In the genomic region with DNA sequence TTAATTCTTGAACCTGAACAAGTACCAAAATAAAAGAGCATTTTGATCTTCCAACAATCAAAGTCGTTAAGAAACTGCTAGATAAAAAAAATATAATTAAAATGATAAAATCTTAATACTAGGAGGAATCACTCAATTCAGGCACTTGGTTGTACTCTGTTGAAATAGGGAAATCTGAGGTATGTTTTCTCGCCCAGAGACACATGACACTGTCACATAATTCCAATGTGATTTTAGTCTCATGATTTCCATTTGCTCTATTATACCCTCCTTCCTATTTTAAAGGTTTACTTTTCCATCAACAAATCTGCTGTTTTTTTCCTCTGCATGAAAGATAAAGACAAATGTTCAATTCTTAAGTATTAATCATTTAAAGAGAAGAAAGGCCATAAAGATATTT, we compare ENCODE assay signal across 16 cellular contexts.
DNase-seq lines count a peak whose midpoint lies in the region; ATAC-seq and TF ChIP-seq lines count a peak whose summit lies in the region.
"Had no signal": no experiment of that assay in that cellular context is flagged by ENCODE, and none has a peak within 500 bp of the region (broad histone marks: within the 10 kb centered on the region; RNA-seq: fewer than 3 reads in every experiment).

No MANE protein-coding gene starts in this region.

- TF ChIP-seq CTCF in SK-N-SH (IDR thresholded peaks at IDR 0.05), result no peak
- no peak for TF ChIP-seq CTCF in Caco-2 (IDR thresholded peaks at IDR 0.05; ENCODE audit: insufficient read depth in 1 of 2, low read depth in 1 of 2, low read length in 1 of 2, severe bottlenecking in 1 of 2, unreplicated experiment in 1 of 2)
- no peak for TF ChIP-seq CTCF in BE2C (IDR thresholded peaks at IDR 0.05; ENCODE audit: low read depth, low read length)
- no peak for TF ChIP-seq CTCF in stomach (IDR thresholded peaks at IDR 0.05)

- H3K4me3 Mint-ChIP-seq in activated T-cell treated with anti-CD3 and anti-CD28 coated beads, Interleukin-2, amount 50 U/mL, for 24 hours, result no peak overlapping the region
- no peak overlapping the region for H3K4me3 Mint-ChIP-seq in central memory CD8-positive, alpha-beta T cell
- no peak overlapping the region for H3K4me3 Mint-ChIP-seq in naive thymus-derived CD4-positive, alpha-beta T cell
- no peak overlapping the region for H3K4me3 Mint-ChIP-seq in Caco-2 (ENCODE audit: unreplicated experiment)
- H3K4me3 Mint-ChIP-seq: IgD-negative memory B cell had no signal

- no TSS peak for BruUV-seq in Caco-2 (replicated peaks; lab: Mats Ljungman, UMichigan)

- H3K36me3 ChIP-seq in SK-N-SH (replicated peaks in 1 of 2; ENCODE audit: control insufficient read depth in 1 of 2, insufficient read depth in 2 of 2, low read length in 1 of 2) (peaks cover 37 to 65% of the 10 kb centered on the region in 2 experiments), Caco-2 (ENCODE audit: control insufficient read depth, insufficient read depth, low read length) (no peaks in the 10 kb centered on the region), BE2C (no peaks in the 10 kb centered on the region), stomach (peaks cover 5 to 45% (median 30%) of the 10 kb centered on the region in 4 donors)
- H3K36me3 ChIP-seq in naive thymus-derived CD4-positive, alpha-beta T cell (ENCODE audit: control insufficient read depth in 2 of 3, insufficient read depth in 3 of 3, low read length in 3 of 3), result peaks cover 6 to 27% (median 10%) of the 10 kb centered on the region in 3 experiments

- CTCF ChIA-PET in SK-N-SH (lab: Yijun Ruan, JAX), result no interaction called here
- CTCF ChIA-PET in naive thymus-derived CD4-positive, alpha-beta T cell (lab: Charles Lee), result no interaction called here
- CTCF ChIA-PET in Caco-2 (lab: Charles Lee), result no interaction called here

- H3K9me3 Mint-ChIP-seq in activated T-cell treated with anti-CD3 and anti-CD28 coated beads, Interleukin-2, amount 50 U/mL, for 24 hours, result no peaks in the 10 kb centered on the region
- no peaks in the 10 kb centered on the region for H3K9me3 Mint-ChIP-seq in central memory CD8-positive, alpha-beta T cell
- H3K9me3 Mint-ChIP-seq in naive thymus-derived CD4-positive, alpha-beta T cell, result no peaks in the 10 kb centered on the region
- H3K9me3 Mint-ChIP-seq in Caco-2 (ENCODE audit: unreplicated experiment), result no peaks in the 10 kb centered on the region

- H3K27ac ChIP-seq in SK-N-SH (ENCODE audit: low read depth in 2 of 2, low read length in 1 of 2), result no peak overlapping the region
- H3K27ac ChIP-seq in naive thymus-derived CD4-positive, alpha-beta T cell (ENCODE audit: low read depth, low read length), result no peak overlapping the region
- no peak overlapping the region for H3K27ac ChIP-seq in stomach
- H3K27ac ChIP-seq: 22Rv1, BLaER1, GM23248 had no signal

- peak overlapping the region; percentile 9 for H3K27ac Mint-ChIP-seq in activated T-cell treated with anti-CD3 and anti-CD28 coated beads, Interleukin-2, amount 50 U/mL, for 24 hours
- H3K27ac Mint-ChIP-seq in central memory CD8-positive, alpha-beta T cell (ENCODE audit: low read depth), result peak overlapping the region; percentile 72
- H3K27ac Mint-ChIP-seq in naive thymus-derived CD4-positive, alpha-beta T cell, result peak overlapping the region in 8 of 9 donors; percentile 1 to 79 (median 58)
- H3K27ac Mint-ChIP-seq in Caco-2 (ENCODE audit: unreplicated experiment), result no peak overlapping the region
- H3K27ac Mint-ChIP-seq: IgD-negative memory B cell had no signal

- H3K27me3 ChIP-seq in SK-N-SH (ENCODE audit: insufficient read depth) (no peaks in the 10 kb centered on the region), Caco-2 (replicated peaks; ENCODE audit: control insufficient read depth, insufficient read depth, low read length) (no peaks in the 10 kb centered on the region), BE2C (no peaks in the 10 kb centered on the region), stomach (no peaks in the 10 kb centered on the region)
- H3K27me3 ChIP-seq in naive thymus-derived CD4-positive, alpha-beta T cell (ENCODE audit: control insufficient read depth in 2 of 2, insufficient read depth in 2 of 2, low read length in 2 of 2), result no peaks in the 10 kb centered on the region
- H3K27me3 ChIP-seq: BLaER1 had no signal

- peaks cover 22% of the 10 kb centered on the region for H3K4me1 Mint-ChIP-seq in activated T-cell treated with anti-CD3 and anti-CD28 coated beads, Interleukin-2, amount 50 U/mL, for 24 hours (ENCODE audit: low read depth)
- peaks cover 13% of the 10 kb centered on the region for H3K4me1 Mint-ChIP-seq in central memory CD8-positive, alpha-beta T cell
- peaks cover 7 to 34% (median 19%) of the 10 kb centered on the region in 7 donors for H3K4me1 Mint-ChIP-seq in naive thymus-derived CD4-positive, alpha-beta T cell
- no peaks in the 10 kb centered on the region for H3K4me1 Mint-ChIP-seq in Caco-2 (ENCODE audit: low read depth, unreplicated experiment)

- ATAC-seq in central memory CD8-positive, alpha-beta T cell (replicated peaks; ENCODE audit: extremely low read depth, poor library complexity, severe bottlenecking), result no peak
- ATAC-seq in naive thymus-derived CD4-positive, alpha-beta T cell, result no peak

- no peaks in the 10 kb centered on the region for H3K27me3 Mint-ChIP-seq in activated T-cell treated with anti-CD3 and anti-CD28 coated beads, Interleukin-2, amount 50 U/mL, for 24 hours
- H3K27me3 Mint-ChIP-seq in central memory CD8-positive, alpha-beta T cell, result no peaks in the 10 kb centered on the region
- no peaks in the 10 kb centered on the region for H3K27me3 Mint-ChIP-seq in naive thymus-derived CD4-positive, alpha-beta T cell
- no peaks in the 10 kb centered on the region for H3K27me3 Mint-ChIP-seq in Caco-2 (ENCODE audit: insufficient read depth, unreplicated experiment)
- H3K27me3 Mint-ChIP-seq: IgD-negative memory B cell had no signal

- 62% methylated on average over 2 of the region's 2 CpGs for WGBS in SK-N-SH (ENCODE audit: low lambda C conversion rate)
- WGBS in stomach, 5 donors, result 77 to 85% (median 81%) methylated on average over 2 of the region's 2 CpGs

- no peak overlapping the region for H3K4me2 ChIP-seq in SK-N-SH
- H3K4me2 ChIP-seq: BLaER1 had no signal

- TF ChIP-seq EP300 in SK-N-SH (IDR thresholded peaks at IDR 0.05; ENCODE audit: borderline replicate concordance in 1 of 2, low read depth in 1 of 2, low read length in 1 of 2) (no peak), stomach (IDR thresholded peaks at IDR 0.05) (no peak)

- H3K36me3 Mint-ChIP-seq in activated T-cell treated with anti-CD3 and anti-CD28 coated beads, Interleukin-2, amount 50 U/mL, for 24 hours (ENCODE audit: low read depth), result peaks cover 82% of the 10 kb centered on the region
- H3K36me3 Mint-ChIP-seq in central memory CD8-positive, alpha-beta T cell (ENCODE audit: insufficient read depth), result peaks cover 31% of the 10 kb centered on the region
- H3K36me3 Mint-ChIP-seq in naive thymus-derived CD4-positive, alpha-beta T cell, result peaks cover 4 to 48% (median 18%) of the 10 kb centered on the region in 5 donors
- H3K36me3 Mint-ChIP-seq in Caco-2 (ENCODE audit: insufficient read depth, unreplicated experiment), result peaks cover 11% of the 10 kb centered on the region

- no peaks in the 10 kb centered on the region for H4K20me1 ChIP-seq in SK-N-SH (ENCODE audit: insufficient read depth)

- no peaks in the 10 kb centered on the region for H3K9me3 ChIP-seq in SK-N-SH
- H3K9me3 ChIP-seq in naive thymus-derived CD4-positive, alpha-beta T cell (ENCODE audit: control insufficient read depth in 2 of 3, low read length in 3 of 3), result no peaks in the 10 kb centered on the region
- no peaks in the 10 kb centered on the region for H3K9me3 ChIP-seq in Caco-2
- H3K9me3 ChIP-seq in BE2C, result no peaks in the 10 kb centered on the region
- no peaks in the 10 kb centered on the region for H3K9me3 ChIP-seq in stomach
- H3K9me3 ChIP-seq: BLaER1 had no signal

- intact Hi-C loops in naive thymus-derived CD4-positive, alpha-beta T cell (cut with micrococcal nuclease), result no loop called here
- intact Hi-C loops in Caco-2 (cut with micrococcal nuclease; ENCODE audit: unreplicated experiment), result no loop called here
- intact Hi-C loops in stomach (cut with DNase I; ENCODE audit: low total_unique reads), result no loop called here

- no peaks in the 10 kb centered on the region for H3K9me2 ChIP-seq in SK-N-SH

- peaks cover 7% of the 10 kb centered on the region for H3F3A ChIP-seq in SK-N-SH (replicated peaks; ENCODE audit: insufficient read depth)

- peaks cover 25% of the 10 kb centered on the region for H3K79me2 ChIP-seq in SK-N-SH (ENCODE audit: insufficient read depth)

- no peak overlapping the region for H3K9ac ChIP-seq in SK-N-SH
- H3K9ac ChIP-seq: BLaER1, GM23248 had no signal

- TF ChIP-seq POLR2A in stomach (IDR thresholded peaks at IDR 0.05), result no peak

- H3K4me1 ChIP-seq in SK-N-SH (ENCODE audit: control insufficient read depth in 1 of 2, insufficient read depth in 2 of 2, low read depth in 1 of 2, low read length in 1 of 2) (no peaks in the 10 kb centered on the region; a peak in 1 of 4 replicates), Caco-2 (no peaks in the 10 kb centered on the region), BE2C (no peaks in the 10 kb centered on the region), stomach (peaks cover 0 to 12% (median 5%) of the 10 kb centered on the region in 4 donors)
- H3K4me1 ChIP-seq in naive thymus-derived CD4-positive, alpha-beta T cell (ENCODE audit: control insufficient read depth in 2 of 2, insufficient read depth in 2 of 2, low read length in 2 of 2), result no peaks in the 10 kb centered on the region
- H3K4me1 ChIP-seq: BLaER1 had no signal

- H2AFZ ChIP-seq in SK-N-SH (ENCODE audit: low read depth), result no peak overlapping the region
- H2AFZ ChIP-seq: GM23248 had no signal

- no peak for DNase-seq in activated T-cell treated with anti-CD3 and anti-CD28 coated beads, Interleukin-2, amount 50 U/mL, for 24 hours
- no peak for DNase-seq in activated T-cell treated with anti-CD3 and anti-CD28 coated beads for 4 hours
- DNase-seq in SK-N-SH, result no peak
- no peak for DNase-seq in central memory CD8-positive, alpha-beta T cell (ENCODE audit: low spot score in 2 of 2)
- DNase-seq in naive thymus-derived CD4-positive, alpha-beta T cell, result no peak
- DNase-seq in Caco-2, result no peak
- no peak for DNase-seq in BE2C
- no peak for DNase-seq in stomach
- DNase-seq: DMS153, DMS79 treated with DMSO at 0.1 percent for 48 hours, EL, GM23248, H7 had no signal

- no peak for TF ChIP-seq RAD21 in SK-N-SH (IDR thresholded peaks at IDR 0.05; ENCODE audit: low read length)

- POLR2A ChIA-PET in SK-N-SH (lab: Yijun Ruan, JAX) (no interaction called here), Caco-2 (lab: Charles Lee) (no interaction called here)
- POLR2A ChIA-PET in naive thymus-derived CD4-positive, alpha-beta T cell (lab: Charles Lee), result no interaction called here

- H3K4me3 ChIP-seq in SK-N-SH (ENCODE audit: low read depth in 2 of 2, low read length in 1 of 2) (no peak overlapping the region), Caco-2 (ENCODE audit: low read depth, low read length) (no peak overlapping the region), BE2C (ENCODE audit: low read depth, low read length) (no peak overlapping the region), stomach (no peak overlapping the region)
- H3K4me3 ChIP-seq in naive thymus-derived CD4-positive, alpha-beta T cell (ENCODE audit: low read length), result no peak overlapping the region
- H3K4me3 ChIP-seq: BLaER1, GM23248 had no signal
